21 cellular contexts compared by ENCODE assay signal in genomic region chr20:59438201-59438600, GRCh38.
DNase-seq lines count a peak whose midpoint lies in the region; FAIRE-seq and TF ChIP-seq lines count a peak whose summit lies in the region.
"Had no signal": no experiment of that assay in that cellular context is flagged by ENCODE, and none has a peak within 500 bp of the region (broad histone marks: within the 10 kb centered on the region; RNA-seq: fewer than 3 reads in every experiment).

No MANE protein-coding gene starts in this region.

- peaks cover 19% of the 10 kb centered on the region for H3K27me3 Mint-ChIP-seq in type B pancreatic cell

- in situ Hi-C loops in GM13977 (cut with MboI; ENCODE audit: low pct_unique_long_range_greater_than_20kb, low sequenced_read_pairs, unreplicated experiment) = no loop called here

- H3K4me1 Mint-ChIP-seq in type B pancreatic cell (ENCODE audit: unreplicated experiment) = peaks cover 40% of the 10 kb centered on the region

- TF ChIP-seq CTCF in type B pancreatic cell (conservative IDR thresholded peaks at IDR 0.05) = no peak
- TF ChIP-seq CTCF in hepatocyte (IDR thresholded peaks at IDR 0.05; ENCODE audit: poor library complexity) = no peak
- TF ChIP-seq CTCF in GM13977 (IDR thresholded peaks at IDR 0.05; ENCODE audit: extremely low read depth, insufficient read depth, missing control alignments) = no peak

- H3K9me3 Mint-ChIP-seq in type B pancreatic cell = no peaks in the 10 kb centered on the region
- H3K9me3 Mint-ChIP-seq: H9 had no signal

- H3K27ac ChIP-seq in hepatocyte = no peak overlapping the region
- H3K27ac ChIP-seq: 22Rv1, GM23248, SK-N-MC had no signal

- H3K79me2 ChIP-seq in hepatocyte = no peaks in the 10 kb centered on the region

- no peaks in the 10 kb centered on the region for H3K9me3 ChIP-seq in hepatocyte (ENCODE audit: low read depth)

- FAIRE-seq in HTR-8/SVneo (lab: Jason Lieb, UNC) = peak; percentile 72
- FAIRE-seq: G401.6, K562 had no signal

- no peak overlapping the region for H3K4me3 ChIP-seq in hepatocyte
- H3K4me3 ChIP-seq: GM23248, K562, SK-N-MC had no signal

- no peaks in the 10 kb centered on the region for H3K4me1 ChIP-seq in hepatocyte (ENCODE audit: insufficient read depth)

- no peaks in the 10 kb centered on the region for H3K9me2 ChIP-seq in hepatocyte (replicated peaks; ENCODE audit: insufficient read depth)

- no peak overlapping the region for H3K4me2 ChIP-seq in hepatocyte

- H3K36me3 ChIP-seq in hepatocyte (replicated peaks; ENCODE audit: insufficient read depth, low read depth) = no peaks in the 10 kb centered on the region

- H3K4me3 Mint-ChIP-seq in type B pancreatic cell = peak overlapping the region; percentile 16
- H3K4me3 Mint-ChIP-seq: H9 had no signal

- no peaks in the 10 kb centered on the region for H3K27me3 ChIP-seq in hepatocyte

- H2AFZ ChIP-seq in hepatocyte = no peak overlapping the region
- H2AFZ ChIP-seq: GM23248 had no signal

- WGBS in hepatocyte (ENCODE audit: low lambda C conversion rate, missing lambda C conversion rate) = 57% methylated on average over 4 of the region's 4 CpGs

- H3K27ac Mint-ChIP-seq in type B pancreatic cell = peak overlapping the region; percentile 71
- H3K27ac Mint-ChIP-seq: H9 had no signal

- H3K36me3 Mint-ChIP-seq in type B pancreatic cell = no peaks in the 10 kb centered on the region

- H4K20me1 ChIP-seq in hepatocyte (ENCODE audit: insufficient read depth, poor library complexity, severe bottlenecking) = no peaks in the 10 kb centered on the region

- DNase-seq in NCI-H2171 treated with DMSO at 0.1 percent for 48 hours (lab: John Stamatoyannopoulos, UW) (peak; percentile 29), NCI-H2171 (lab: John Stamatoyannopoulos, UW) (no peak), HTR-8/SVneo (ENCODE audit: insufficient read length, low spot score) (no peak), iPS-NIHi7 (ENCODE audit: extremely low spot score) (peak; percentile 33), type B pancreatic cell (ENCODE audit: extremely low spot score, unreplicated experiment) (no peak), hepatocyte (ENCODE audit: low spot score) (no peak), GM13977 (ENCODE audit: low spot score) (no peak)
- DNase-seq: Calu3, DMS53, GM23248, H9, Kasumi-1, MV-4-11, NCI-H1105, NCI-H1436 treated with DMSO at 0.1 percent for 48 hours, NCI-H187 treated with DMSO at 0.1 percent for 48 hours, SHP77 treated with DMSO at 0.1 percent for 48 hours had no signal

Comparison
In these comparisons a context has a peak if more than half of its experiments do, and no peak if none do; other contexts are left out.
1. DNase-seq: peak in NCI-H2171 treated with DMSO at 0.1 percent for 48 hours (single experiment) and iPS-NIHi7 (single experiment); none in NCI-H2171 (single experiment), HTR-8/SVneo (single experiment), type B pancreatic cell (single experiment), hepatocyte (single experiment) and GM13977 (single experiment).